8 cellular contexts compared by ENCODE assay signal in genomic region chr7:130996841-130997231, GRCh38.
DNase-seq lines count a peak whose midpoint lies in the region; ATAC-seq and TF ChIP-seq lines count a peak whose summit lies in the region.

No MANE protein-coding gene starts in this region.

- no peaks in the 10 kb centered on the region for H3K79me1 ChIP-seq in mesendoderm (ENCODE audit: low read length)

- H3K9ac ChIP-seq in endodermal cell (ENCODE audit: extremely low read depth, low read length, poor library complexity, severe bottlenecking) (no peak overlapping the region), mesendoderm (ENCODE audit: low read length) (no peak overlapping the region)

- H3K36me3 ChIP-seq in endodermal cell (ENCODE audit: control insufficient read depth, insufficient read depth, low read length) (no peaks in the 10 kb centered on the region), mesendoderm (ENCODE audit: control insufficient read depth, insufficient read depth, low read length) (no peaks in the 10 kb centered on the region)

- H3K36me3 Mint-ChIP-seq in IgD-negative memory B cell, result peaks cover 4% of the 10 kb centered on the region
- peaks cover 1% of the 10 kb centered on the region for H3K36me3 Mint-ChIP-seq in endodermal cell (ENCODE audit: low read depth)
- peaks cover 25% of the 10 kb centered on the region for H3K36me3 Mint-ChIP-seq in osteocyte (ENCODE audit: unreplicated experiment)

- no peaks in the 10 kb centered on the region for H3K9me3 Mint-ChIP-seq in IgD-negative memory B cell
- no peaks in the 10 kb centered on the region for H3K9me3 Mint-ChIP-seq in endodermal cell
- no peaks in the 10 kb centered on the region for H3K9me3 Mint-ChIP-seq in osteocyte (ENCODE audit: unreplicated experiment)

- no peak overlapping the region for H2BK120ac ChIP-seq in mesendoderm (ENCODE audit: low read depth, low read length)

- H3K27me3 Mint-ChIP-seq in IgD-negative memory B cell, result no peaks in the 10 kb centered on the region
- H3K27me3 Mint-ChIP-seq in endodermal cell (ENCODE audit: insufficient read depth), result no peaks in the 10 kb centered on the region
- no peaks in the 10 kb centered on the region for H3K27me3 Mint-ChIP-seq in osteocyte (ENCODE audit: unreplicated experiment)

- peak; percentile 54 for ATAC-seq in SK-N-SH treated with all-trans-retinoic acid at 6 μM for 48 hours

- H3K4me3 Mint-ChIP-seq in IgD-negative memory B cell, result peak overlapping the region in 2 of 4 donors; percentile 81
- no peak overlapping the region for H3K4me3 Mint-ChIP-seq in endodermal cell
- H3K4me3 Mint-ChIP-seq in osteocyte (ENCODE audit: unreplicated experiment), result peak overlapping the region; percentile 14

- no peak overlapping the region for H3K4me2 ChIP-seq in mesendoderm (ENCODE audit: low read length)

- H3K23ac ChIP-seq in mesendoderm (ENCODE audit: low read length), result no peak overlapping the region

- no peak overlapping the region for H2BK15ac ChIP-seq in mesendoderm (replicated peaks; ENCODE audit: low read depth)

- H3K4me3 ChIP-seq in endodermal cell (ENCODE audit: low read length), result no peak overlapping the region
- H3K4me3 ChIP-seq in mesendoderm (ENCODE audit: low read length), result no peak overlapping the region

- H3K27me3 ChIP-seq in endodermal cell (ENCODE audit: control insufficient read depth, insufficient read depth, low read length, poor library complexity, severe bottlenecking) (no peaks in the 10 kb centered on the region), mesendoderm (ENCODE audit: insufficient read depth, low read length, poor library complexity) (no peaks in the 10 kb centered on the region)

- no peak overlapping the region for H4K5ac ChIP-seq in mesendoderm (ENCODE audit: low read length)

- no peaks in the 10 kb centered on the region for H3K79me2 ChIP-seq in mesendoderm (ENCODE audit: control insufficient read depth, insufficient read depth, low read length)

- no peak overlapping the region for H2BK5ac ChIP-seq in mesendoderm (ENCODE audit: low read length)

- peaks cover 49 to 61% (median 59%) of the 10 kb centered on the region in 3 donors for H3K4me1 Mint-ChIP-seq in IgD-negative memory B cell
- H3K4me1 Mint-ChIP-seq in endodermal cell, result peaks cover 10% of the 10 kb centered on the region
- H3K4me1 Mint-ChIP-seq in osteocyte (ENCODE audit: unreplicated experiment), result peaks cover 44% of the 10 kb centered on the region

- H3K4me1 ChIP-seq in endodermal cell (ENCODE audit: control insufficient read depth, insufficient read depth, low read length) (no peaks in the 10 kb centered on the region), mesendoderm (ENCODE audit: control insufficient read depth, low read depth, low read length) (no peaks in the 10 kb centered on the region)

- H3K27ac ChIP-seq in endodermal cell (ENCODE audit: low read depth, low read length) (no peak overlapping the region), mesendoderm (ENCODE audit: low read depth, low read length) (no peak overlapping the region)

- H3K9me3 ChIP-seq in endodermal cell (ENCODE audit: control insufficient read depth, low read length), result no peaks in the 10 kb centered on the region

- H2AK5ac ChIP-seq in mesendoderm (ENCODE audit: low read length), result no peak overlapping the region

- H3K27ac Mint-ChIP-seq in IgD-negative memory B cell, result peak overlapping the region; percentile 67 to 86 (median 70)
- H3K27ac Mint-ChIP-seq in endodermal cell, result peak overlapping the region; percentile 48
- H3K27ac Mint-ChIP-seq in osteocyte (ENCODE audit: unreplicated experiment), result peak overlapping the region; percentile 75

- no peak overlapping the region for H3K4ac ChIP-seq in mesendoderm (ENCODE audit: low read depth, low read length)

- no peak overlapping the region for H3K56ac ChIP-seq in mesendoderm (ENCODE audit: low read length)

- H4K8ac ChIP-seq in mesendoderm (ENCODE audit: low read depth, low read length), result no peak overlapping the region

- H3K18ac ChIP-seq in mesendoderm (ENCODE audit: low read length), result no peak overlapping the region

- DNase-seq in endodermal cell (no peak), osteocyte (ENCODE audit: extremely low spot score, unreplicated experiment) (no peak), mesendoderm (no peak), GM19238 (ENCODE audit: insufficient read length, low spot score) (no peak), pons (ENCODE audit: low spot score) (no peak), NCI-H1694 treated with DMSO at 0.1 percent for 48 hours (lab: John Stamatoyannopoulos, UW) (no peak)

- no peak for TF ChIP-seq CTCF in endodermal cell (conservative IDR thresholded peaks at IDR 0.05)
- no peak for TF ChIP-seq CTCF in osteocyte (IDR thresholded peaks at IDR 0.05)

- 87 to 100% methylated on average over 1 to 6 of the region's 6 CpGs for WGBS in endodermal cell (ENCODE audit: insufficient coverage in 1 of 2, insufficient read length in 1 of 2), 2 experiments
- WGBS in mesendoderm (ENCODE audit: extremely low coverage, insufficient coverage, low lambda C conversion rate), result no CpG with 5 or more reads among the region's 6 CpGs

TF ChIP-seq in SK-N-SH treated with all-trans-retinoic acid at 6 μM for 48 hours, 23 proteins besides CTCF, POLR2A, EP300 and RAD21:
- TF ChIP-seq ZFP3 (CRISPR knock-in tag; IDR thresholded peaks at IDR 0.05) (no peak), PATZ1 (CRISPR knock-in tag; IDR thresholded peaks at IDR 0.05; ENCODE audit: borderline replicate concordance) (no peak), RARB (CRISPR knock-in tag; IDR thresholded peaks at IDR 0.05) (no peak), ZNF70 (CRISPR knock-in tag; IDR thresholded peaks at IDR 0.05) (no peak), SNAI2 (CRISPR knock-in tag; IDR thresholded peaks at IDR 0.05) (peak; percentile 56; the same call in 1 of the 2 replicates), TOX (CRISPR knock-in tag; IDR thresholded peaks at IDR 0.05; ENCODE audit: borderline replicate concordance) (no peak), TCF4 (CRISPR knock-in tag; IDR thresholded peaks at IDR 0.05; ENCODE audit: borderline replicate concordance) (no peak), PPARA (CRISPR knock-in tag; IDR thresholded peaks at IDR 0.05; ENCODE audit: borderline replicate concordance) (no peak), GLIS3 (CRISPR knock-in tag; IDR thresholded peaks at IDR 0.05) (no peak), BACH2 (CRISPR knock-in tag; IDR thresholded peaks at IDR 0.05; ENCODE audit: borderline replicate concordance) (no peak), CREB5 (CRISPR knock-in tag; IDR thresholded peaks at IDR 0.05; ENCODE audit: low read depth) (no peak), CSDC2 (CRISPR knock-in tag; IDR thresholded peaks at IDR 0.05) (no peak), ISL1 (CRISPR knock-in tag; IDR thresholded peaks at IDR 0.05) (peak; percentile 57)
